ENCODE assay signal across 24 cellular contexts in the genomic region with DNA sequence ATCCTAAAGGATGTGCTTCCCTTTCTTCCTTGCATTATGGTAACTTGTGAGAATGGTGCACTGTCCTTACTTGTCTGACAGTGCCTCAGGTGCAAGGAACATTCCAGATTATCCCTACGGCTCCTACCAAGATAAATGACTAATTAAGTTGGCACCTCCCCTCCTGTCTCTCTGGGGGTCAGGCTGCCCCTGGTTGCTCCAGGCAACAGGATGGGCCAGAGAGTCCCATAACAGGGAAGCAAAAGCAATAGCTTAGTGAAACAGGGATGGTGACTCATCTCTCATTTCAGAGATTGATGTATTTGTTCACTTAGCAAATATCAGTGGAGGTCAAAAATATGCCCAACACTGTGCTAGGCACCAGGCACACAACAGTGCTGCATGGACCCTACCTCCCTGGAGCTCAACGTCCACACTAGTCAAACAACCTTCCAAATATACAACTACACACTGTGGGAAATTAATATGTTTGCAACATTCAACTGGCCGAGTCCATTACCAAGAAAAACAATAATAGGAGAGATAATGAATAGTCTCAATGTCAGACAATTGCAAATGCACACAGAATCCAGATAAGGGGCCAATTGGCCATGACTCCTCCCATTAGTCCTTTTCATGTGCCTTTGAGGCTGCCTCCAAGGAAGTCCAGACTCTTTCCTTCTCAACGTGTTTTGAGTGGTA.
DNase-seq lines count a peak whose midpoint lies in the region; ATAC-seq lines count a peak whose summit lies in the region.
"Had no signal": no experiment of that assay in that cellular context is flagged by ENCODE, and none has a peak within 500 bp of the region (broad histone marks: within the 10 kb centered on the region; RNA-seq: fewer than 3 reads in every experiment).

No MANE protein-coding gene starts in this region.

- CTCF ChIA-PET in activated CD4-positive, alpha-beta T cell treated with anti-CD3 and anti-CD28 coated beads for 36 hours (lab: Charles Lee), result no interaction called here

- no peak for DNase-seq in activated CD4-positive, alpha-beta T cell treated with anti-CD3 and anti-CD28 coated beads for 36 hours
- DNase-seq in activated CD4-positive, alpha-beta T cell treated with anti-CD3 and anti-CD28 coated beads for 4 hours, result no peak
- peak; percentile 73 for DNase-seq in M059J (ENCODE audit: low read depth)
- peak; percentile 42 for DNase-seq in amniotic epithelial cell (ENCODE audit: low read depth)
- DNase-seq in stimulated activated effector memory CD8-positive, alpha-beta T cell treated with anti-CD3 and anti-CD28 coated beads, Interleukin-12 subunit alpha, Interleukin-12 subunit beta, amount 100 ng/mL, for 72 hours (ENCODE audit: low spot score in 2 of 2), result no peak
- no peak for DNase-seq in H4 (ENCODE audit: low spot score)
- DNase-seq in GM19238 (ENCODE audit: insufficient read length, low spot score), result no peak
- DNase-seq: activated CD4-positive, alpha-beta T cell treated with anti-CD3 and anti-CD28 coated beads, Interleukin-2, amount 50 U/mL, for 48 hours; activated gamma-delta T cell; DMS79; effector CD8-positive, alpha-beta T cell; erythroblast; left ventricle myocardium inferior; naive thymus-derived CD4-positive, alpha-beta T cell; NCI-H1048; NCI-H2029 treated with DMSO at 0.1 percent for 48 hours; occipital lobe; SK-N-SH; trophoblast cell had no signal

- H3K4me1 Mint-ChIP-seq in activated CD4-positive, alpha-beta T cell treated with anti-CD3 and anti-CD28 coated beads for 36 hours, result peaks cover 6% of the 10 kb centered on the region
- peaks cover 8% of the 10 kb centered on the region for H3K4me1 Mint-ChIP-seq in stimulated activated effector memory CD8-positive, alpha-beta T cell treated with anti-CD3 and anti-CD28 coated beads, Interleukin-12 subunit alpha, Interleukin-12 subunit beta, amount 100 ng/mL, for 72 hours
- H3K4me1 Mint-ChIP-seq: B cell had no signal

- POLR2A ChIA-PET in activated CD4-positive, alpha-beta T cell treated with anti-CD3 and anti-CD28 coated beads for 36 hours (lab: Charles Lee), result no interaction called here

- ATAC-seq in activated CD4-positive, alpha-beta T cell treated with anti-CD3 and anti-CD28 coated beads for 36 hours, result peak; percentile 47
- ATAC-seq in stimulated activated effector memory CD8-positive, alpha-beta T cell treated with anti-CD3 and anti-CD28 coated beads, Interleukin-12 subunit alpha, Interleukin-12 subunit beta, amount 100 ng/mL, for 72 hours, result peak; percentile 59
- ATAC-seq in HG03571 (IDR thresholded peaks at IDR 0.05; ENCODE audit: unreplicated experiment), result no peak
- ATAC-seq: naive thymus-derived CD4-positive, alpha-beta T cell; WTC11 had no signal

- no peak overlapping the region for H3K4me3 Mint-ChIP-seq in activated CD4-positive, alpha-beta T cell treated with anti-CD3 and anti-CD28 coated beads for 36 hours
- H3K4me3 Mint-ChIP-seq in stimulated activated effector memory CD8-positive, alpha-beta T cell treated with anti-CD3 and anti-CD28 coated beads, Interleukin-12 subunit alpha, Interleukin-12 subunit beta, amount 100 ng/mL, for 72 hours, result no peak overlapping the region
- H3K4me3 Mint-ChIP-seq: B cell; mesothelial cell of epicardium; naive thymus-derived CD4-positive, alpha-beta T cell; WTC11 had no signal

- no peaks in the 10 kb centered on the region for H3K36me3 Mint-ChIP-seq in activated CD4-positive, alpha-beta T cell treated with anti-CD3 and anti-CD28 coated beads for 36 hours (ENCODE audit: low read depth)
- no peaks in the 10 kb centered on the region for H3K36me3 Mint-ChIP-seq in stimulated activated effector memory CD8-positive, alpha-beta T cell treated with anti-CD3 and anti-CD28 coated beads, Interleukin-12 subunit alpha, Interleukin-12 subunit beta, amount 100 ng/mL, for 72 hours
- H3K36me3 Mint-ChIP-seq: brain; mesothelial cell of epicardium; naive thymus-derived CD4-positive, alpha-beta T cell; WTC11 had no signal

- H3K27me3 Mint-ChIP-seq in activated CD4-positive, alpha-beta T cell treated with anti-CD3 and anti-CD28 coated beads for 36 hours, result peaks cover 1% of the 10 kb centered on the region

- no peak overlapping the region for H3K27ac Mint-ChIP-seq in activated CD4-positive, alpha-beta T cell treated with anti-CD3 and anti-CD28 coated beads for 36 hours
- no peak overlapping the region for H3K27ac Mint-ChIP-seq in stimulated activated effector memory CD8-positive, alpha-beta T cell treated with anti-CD3 and anti-CD28 coated beads, Interleukin-12 subunit alpha, Interleukin-12 subunit beta, amount 100 ng/mL, for 72 hours
- H3K27ac Mint-ChIP-seq: B cell; mesothelial cell of epicardium; naive thymus-derived CD4-positive, alpha-beta T cell; WTC11 had no signal

- intact Hi-C loops in activated CD4-positive, alpha-beta T cell treated with anti-CD3 and anti-CD28 coated beads for 36 hours (cut with DNase I, micrococcal nuclease), result no loop called here

- no peaks in the 10 kb centered on the region for H3K9me3 Mint-ChIP-seq in activated CD4-positive, alpha-beta T cell treated with anti-CD3 and anti-CD28 coated beads for 36 hours (ENCODE audit: low read depth)
- H3K9me3 Mint-ChIP-seq in stimulated activated effector memory CD8-positive, alpha-beta T cell treated with anti-CD3 and anti-CD28 coated beads, Interleukin-12 subunit alpha, Interleukin-12 subunit beta, amount 100 ng/mL, for 72 hours, result no peaks in the 10 kb centered on the region

Comparison
In these comparisons a context has a peak if more than half of its experiments do, and no peak if none do; other contexts are left out.
1. DNase-seq: peak in M059J (single experiment) and amniotic epithelial cell (single experiment); none in activated CD4-positive, alpha-beta T cell treated with anti-CD3 and anti-CD28 coated beads for 36 hours (single experiment), activated CD4-positive, alpha-beta T cell treated with anti-CD3 and anti-CD28 coated beads for 4 hours (0 of 2), stimulated activated effector memory CD8-positive, alpha-beta T cell treated with anti-CD3 and anti-CD28 coated beads, Interleukin-12 subunit alpha, Interleukin-12 subunit beta, amount 100 ng/mL, for 72 hours (0 of 2), H4 (single experiment) and GM19238 (single experiment).